3 cellular contexts compared by ENCODE assay signal in the genomic region with DNA sequence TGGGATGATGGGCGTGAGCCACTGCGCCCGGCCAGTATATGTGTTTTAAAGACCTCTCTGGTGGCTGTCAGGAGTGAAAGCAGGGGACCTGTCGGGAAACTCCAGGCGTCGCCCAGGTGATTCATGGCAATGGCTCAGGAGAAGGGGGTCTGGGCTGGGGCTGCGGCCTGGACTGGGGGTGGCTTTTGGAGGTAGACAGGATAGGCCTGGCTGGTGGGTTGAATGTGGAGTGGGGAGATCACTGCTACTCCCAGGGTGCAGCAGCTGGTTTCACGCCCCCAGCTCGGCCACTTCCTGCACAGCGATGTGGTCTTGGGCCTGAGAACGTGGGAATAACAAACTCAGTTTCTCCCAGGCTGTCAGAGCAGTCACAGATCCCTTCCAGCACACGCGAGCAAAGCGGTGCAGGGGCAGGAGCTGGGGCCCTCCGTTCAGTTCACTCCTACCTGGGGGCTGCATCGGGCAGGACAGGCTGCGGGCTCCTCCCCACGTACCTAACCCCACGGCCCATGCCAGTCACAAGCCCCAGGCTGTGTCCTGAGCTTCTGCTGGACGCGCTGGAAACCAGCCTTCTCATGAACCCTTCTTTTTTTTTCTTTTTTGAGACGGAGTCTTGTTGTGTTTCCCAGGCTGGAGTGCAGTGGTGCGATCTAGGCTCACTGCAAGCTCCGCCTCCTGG.
TF ChIP-seq lines count a peak whose summit lies in the region.

No MANE protein-coding gene starts in this region.

TF ChIP-seq in SK-N-SH, 30 proteins besides CTCF, POLR2A, EP300 and RAD21:
- TF ChIP-seq GATA2 (CRISPR knock-in tag; IDR thresholded peaks at IDR 0.05) (no peak), EZH2phosphoT487 (IDR thresholded peaks at IDR 0.05; ENCODE audit: borderline replicate concordance, low read depth) (no peak), CHD2 (IDR thresholded peaks at IDR 0.05; ENCODE audit: low read length, partially characterized antibody) (no peak), GABPA (IDR thresholded peaks at IDR 0.05; ENCODE audit: low read depth) (no peak), FOXJ3 (CRISPR knock-in tag; IDR thresholded peaks at IDR 0.05) (no peak)
- TF ChIP-seq, protein P1, sequence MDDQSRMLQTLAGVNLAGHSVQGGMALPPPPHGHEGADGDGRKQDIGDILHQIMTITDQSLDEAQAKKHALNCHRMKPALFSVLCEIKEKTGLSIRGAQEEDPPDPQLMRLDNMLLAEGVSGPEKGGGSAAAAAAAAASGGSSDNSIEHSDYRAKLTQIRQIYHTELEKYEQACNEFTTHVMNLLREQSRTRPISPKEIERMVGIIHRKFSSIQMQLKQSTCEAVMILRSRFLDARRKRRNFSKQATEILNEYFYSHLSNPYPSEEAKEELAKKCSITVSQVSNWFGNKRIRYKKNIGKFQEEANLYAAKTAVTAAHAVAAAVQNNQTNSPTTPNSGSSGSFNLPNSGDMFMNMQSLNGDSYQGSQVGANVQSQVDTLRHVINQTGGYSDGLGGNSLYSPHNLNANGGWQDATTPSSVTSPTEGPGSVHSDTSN (IDR thresholded peaks at IDR 0.05) = no peak

TF ChIP-seq in SK-N-SH treated with all-trans-retinoic acid at 6 μM for 48 hours, 23 proteins besides CTCF, POLR2A, EP300 and RAD21:
- no peak for TF ChIP-seq TCF4 (CRISPR knock-in tag; IDR thresholded peaks at IDR 0.05; ENCODE audit: borderline replicate concordance)
- TF ChIP-seq CSDC2 (CRISPR knock-in tag; IDR thresholded peaks at IDR 0.05) = no peak

TF ChIP-seq in K562, 482 proteins besides CTCF, POLR2A, EP300 and RAD21:
- TF ChIP-seq POLR2G (IDR thresholded peaks at IDR 0.05; ENCODE audit: low read depth, low read length) = 0 out of 2 replicates have a peak, but pooled peaks have one; percentile 23
- TF ChIP-seq, protein P2, sequence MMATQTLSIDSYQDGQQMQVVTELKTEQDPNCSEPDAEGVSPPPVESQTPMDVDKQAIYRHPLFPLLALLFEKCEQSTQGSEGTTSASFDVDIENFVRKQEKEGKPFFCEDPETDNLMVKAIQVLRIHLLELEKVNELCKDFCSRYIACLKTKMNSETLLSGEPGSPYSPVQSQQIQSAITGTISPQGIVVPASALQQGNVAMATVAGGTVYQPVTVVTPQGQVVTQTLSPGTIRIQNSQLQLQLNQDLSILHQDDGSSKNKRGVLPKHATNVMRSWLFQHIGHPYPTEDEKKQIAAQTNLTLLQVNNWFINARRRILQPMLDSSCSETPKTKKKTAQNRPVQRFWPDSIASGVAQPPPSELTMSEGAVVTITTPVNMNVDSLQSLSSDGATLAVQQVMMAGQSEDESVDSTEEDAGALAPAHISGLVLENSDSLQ (IDR thresholded peaks at IDR 0.05) = 0 out of 2 replicates have a peak, but pooled peaks have one; percentile 4
- TF ChIP-seq PURB (CRISPR knock-in tag; IDR thresholded peaks at IDR 0.05; ENCODE audit: low read depth) = no peak
- TF ChIP-seq CBX2 (IDR thresholded peaks at IDR 0.05; ENCODE audit: insufficient read depth, low read length, poor library complexity, severe bottlenecking) = no peak
TF ChIP-seq in K562: peak in this region for 2.
